1 cellular context compared by ENCODE assay signal in the genomic region with DNA sequence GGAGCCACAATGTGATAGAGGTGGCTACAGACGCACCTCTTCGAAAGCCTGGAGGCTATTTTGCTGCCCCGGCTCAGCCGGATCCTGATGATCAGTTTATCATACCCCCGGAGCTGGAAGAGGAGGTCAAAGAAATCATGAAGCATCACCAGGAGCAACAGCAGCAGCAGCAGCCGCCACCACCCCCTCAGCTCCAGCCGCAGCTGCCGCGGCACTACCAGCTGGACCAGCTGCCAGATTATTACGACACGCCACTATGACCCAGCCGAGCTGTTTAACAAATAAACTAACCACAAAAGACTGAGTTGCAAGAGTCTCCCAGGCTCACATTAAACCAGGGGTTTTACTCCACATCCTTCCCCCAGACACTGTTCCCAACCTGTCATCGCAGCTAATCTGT.
TF ChIP-seq lines count a peak whose summit lies in the region.

No MANE protein-coding gene starts in this region.

TF ChIP-seq in HepG2, 621 proteins besides CTCF, POLR2A, EP300 and RAD21 (continued from another document):
- no peak for TF ChIP-seq FUBP1 (CRISPR knock-in tag; IDR thresholded peaks at IDR 0.05; ENCODE audit: borderline replicate concordance)
